Comparison of ENCODE assay signal across 1 cellular context in the genomic region with DNA sequence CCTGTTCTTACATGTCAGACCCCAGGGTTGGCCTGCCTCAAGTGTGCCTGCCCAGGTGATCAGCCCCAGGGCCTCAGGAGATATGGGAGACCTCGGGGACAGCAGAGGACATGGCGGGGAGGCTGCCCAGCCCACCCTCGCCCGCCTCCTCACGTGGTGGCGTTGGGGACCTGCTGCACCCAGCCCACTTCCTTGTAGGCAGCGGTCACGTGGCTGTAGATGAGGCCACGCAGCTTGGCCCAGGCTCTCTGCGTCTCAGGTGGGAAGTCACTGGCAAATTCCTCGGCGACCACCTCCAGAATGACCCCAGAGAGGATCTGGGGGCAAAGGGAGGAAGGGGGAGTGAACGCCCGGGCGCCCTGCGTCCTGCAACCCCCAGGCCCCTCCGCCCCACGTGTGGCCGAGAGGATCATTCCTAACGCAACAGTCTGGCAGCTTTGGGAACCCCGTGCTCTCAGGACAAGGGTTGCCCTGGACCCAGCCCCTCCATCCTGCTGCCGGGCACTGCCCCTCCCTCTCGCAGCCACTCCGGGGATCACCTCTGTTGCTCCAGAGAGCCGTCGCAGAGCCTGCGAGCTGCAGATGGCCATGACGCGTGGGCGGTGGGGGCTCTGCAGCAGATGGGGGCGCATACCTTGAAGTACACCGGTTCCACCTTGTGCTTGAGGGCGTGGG.
TF ChIP-seq lines count a peak whose summit lies in the region.

No MANE protein-coding gene starts in this region.

TF ChIP-seq in HepG2, 621 proteins besides CTCF, POLR2A, EP300 and RAD21 (continued from another document):
- TF ChIP-seq, protein P1, sequence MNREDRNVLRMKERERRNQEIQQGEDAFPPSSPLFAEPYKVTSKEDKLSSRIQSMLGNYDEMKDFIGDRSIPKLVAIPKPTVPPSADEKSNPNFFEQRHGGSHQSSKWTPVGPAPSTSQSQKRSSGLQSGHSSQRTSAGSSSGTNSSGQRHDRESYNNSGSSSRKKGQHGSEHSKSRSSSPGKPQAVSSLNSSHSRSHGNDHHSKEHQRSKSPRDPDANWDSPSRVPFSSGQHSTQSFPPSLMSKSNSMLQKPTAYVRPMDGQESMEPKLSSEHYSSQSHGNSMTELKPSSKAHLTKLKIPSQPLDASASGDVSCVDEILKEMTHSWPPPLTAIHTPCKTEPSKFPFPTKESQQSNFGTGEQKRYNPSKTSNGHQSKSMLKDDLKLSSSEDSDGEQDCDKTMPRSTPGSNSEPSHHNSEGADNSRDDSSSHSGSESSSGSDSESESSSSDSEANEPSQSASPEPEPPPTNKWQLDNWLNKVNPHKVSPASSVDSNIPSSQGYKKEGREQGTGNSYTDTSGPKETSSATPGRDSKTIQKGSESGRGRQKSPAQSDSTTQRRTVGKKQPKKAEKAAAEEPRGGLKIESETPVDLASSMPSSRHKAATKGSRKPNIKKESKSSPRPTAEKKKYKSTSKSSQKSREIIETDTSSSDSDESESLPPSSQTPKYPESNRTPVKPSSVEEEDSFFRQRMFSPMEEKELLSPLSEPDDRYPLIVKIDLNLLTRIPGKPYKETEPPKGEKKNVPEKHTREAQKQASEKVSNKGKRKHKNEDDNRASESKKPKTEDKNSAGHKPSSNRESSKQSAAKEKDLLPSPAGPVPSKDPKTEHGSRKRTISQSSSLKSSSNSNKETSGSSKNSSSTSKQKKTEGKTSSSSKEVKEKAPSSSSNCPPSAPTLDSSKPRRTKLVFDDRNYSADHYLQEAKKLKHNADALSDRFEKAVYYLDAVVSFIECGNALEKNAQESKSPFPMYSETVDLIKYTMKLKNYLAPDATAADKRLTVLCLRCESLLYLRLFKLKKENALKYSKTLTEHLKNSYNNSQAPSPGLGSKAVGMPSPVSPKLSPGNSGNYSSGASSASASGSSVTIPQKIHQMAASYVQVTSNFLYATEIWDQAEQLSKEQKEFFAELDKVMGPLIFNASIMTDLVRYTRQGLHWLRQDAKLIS (CRISPR knock-in tag; IDR thresholded peaks at IDR 0.05): 0 out of 2 replicates have a peak, but pooled peaks have one; percentile 18
